9 cellular contexts compared by ENCODE assay signal in the genomic region with DNA sequence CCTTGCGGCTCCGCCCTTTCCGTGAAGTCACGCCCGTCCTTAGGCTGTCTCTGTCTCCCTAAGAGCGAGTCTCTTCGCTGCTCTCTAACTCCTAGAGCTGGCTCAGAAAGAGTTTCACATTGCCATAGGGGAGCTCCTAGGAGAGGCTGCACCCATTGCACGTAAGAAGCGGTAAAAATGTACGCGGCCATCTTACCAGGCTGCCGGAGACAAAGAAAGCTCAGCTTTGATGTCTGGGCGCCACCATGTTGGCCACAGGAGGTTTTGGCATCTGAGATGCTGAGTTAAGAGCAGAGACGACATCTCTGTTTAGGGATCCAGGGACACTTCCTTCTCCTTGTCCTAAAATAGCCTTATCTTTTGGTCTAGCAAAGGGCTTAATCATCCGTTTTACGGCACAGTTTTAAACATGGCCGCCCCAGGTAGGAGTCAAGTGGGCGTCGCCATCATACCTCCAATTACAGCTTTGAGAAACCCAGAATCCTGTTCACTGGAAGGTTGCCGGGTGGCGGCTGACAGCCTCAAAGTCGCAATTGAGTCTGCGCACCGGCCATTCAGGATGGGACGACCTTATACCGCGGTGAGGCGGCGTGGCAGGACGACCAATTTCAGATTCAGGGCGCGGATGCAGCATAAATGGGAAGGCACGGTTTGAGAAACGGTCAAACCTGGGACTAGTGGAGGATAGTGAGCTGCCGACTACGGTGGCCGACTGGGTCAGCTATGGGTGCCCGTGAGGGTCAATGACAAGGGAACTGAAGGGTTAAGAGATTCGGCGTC. TPM values are rescaled to one million over a fixed set of nuclear protein-coding genes. Genes with fewer than 3 reads are reported as not detected.
DNase-seq lines count a peak whose midpoint lies in the region; ATAC-seq and TF ChIP-seq lines count a peak whose summit lies in the region.
"Had no signal": no experiment of that assay in that cellular context is flagged by ENCODE, and none has a peak within 500 bp of the region (broad histone marks: within the 10 kb centered on the region; RNA-seq: fewer than 3 reads in every experiment).

A gene (plus strand): TSS at position 553 of the 780 bp plus-strand sequence. CDS start 16,501 bp downstream, outside the sequence.

- DNase-seq in ELF-1 (ENCODE audit: low read depth, low spot score) (peak; percentile 91), RWPE1 (ENCODE audit: low spot score) (peak; percentile 64), cardiac septum (ENCODE audit: low spot score) (peak; percentile 90), osteocyte (ENCODE audit: extremely low spot score, unreplicated experiment) (peak; percentile 89), suprapubic skin (ENCODE audit: low spot score in 2 of 2) (peak; percentile 77 to 83), foreskin melanocyte (no peak)
- peak; percentile 82 for DNase-seq in activated naive CD4-positive, alpha-beta T cell treated with anti-CD3 and anti-CD28 coated beads, Interleukin-2, amount 10 ng/mL, durations not matched to agents 7 days and 5 days

- no peak for TF ChIP-seq POLR2A in suprapubic skin (IDR thresholded peaks at IDR 0.05)

- no peaks in the 10 kb centered on the region for H3K4me1 Mint-ChIP-seq in activated naive CD4-positive, alpha-beta T cell treated with anti-CD3 and anti-CD28 coated beads, Interleukin-2, amount 10 ng/mL, durations not matched to agents 7 days and 5 days
- H3K4me1 Mint-ChIP-seq in osteocyte (ENCODE audit: unreplicated experiment) = no peaks in the 10 kb centered on the region

- intact Hi-C loops in cardiac septum (cut with DNase I) = loop anchor here (1.0 kb wide), 2 partner anchors 39 to 135 kb away; a partner anchor contains a TSS

- no peak for TF ChIP-seq EP300 in suprapubic skin (IDR thresholded peaks at IDR 0.05)

- H3K27ac Mint-ChIP-seq in activated naive CD4-positive, alpha-beta T cell treated with anti-CD3 and anti-CD28 coated beads, Interleukin-2, amount 10 ng/mL, durations not matched to agents 7 days and 5 days = no peak within 1 kb of the TSS
- H3K27ac Mint-ChIP-seq in osteocyte (ENCODE audit: unreplicated experiment) = no peak within 1 kb of the TSS
- H3K27ac Mint-ChIP-seq: activated naive CD8-positive, alpha-beta T cell had no signal

- peaks cover 21% of the 10 kb centered on the region for H3K36me3 ChIP-seq in suprapubic skin

- no peaks in the 10 kb centered on the region for H3K27me3 ChIP-seq in suprapubic skin

- peaks cover 10% of the 10 kb centered on the region for H3K4me1 ChIP-seq in suprapubic skin

- POLR2A ChIA-PET in RWPE1 (lab: Yijun Ruan, JAX; ENCODE audit: low non-redundant PET) = no interaction called here

- peaks cover 26% of the 10 kb centered on the region for H3K9me3 Mint-ChIP-seq in activated naive CD4-positive, alpha-beta T cell treated with anti-CD3 and anti-CD28 coated beads, Interleukin-2, amount 10 ng/mL, durations not matched to agents 7 days and 5 days
- peaks cover 20% of the 10 kb centered on the region for H3K9me3 Mint-ChIP-seq in osteocyte (ENCODE audit: unreplicated experiment)

- H3K4me3 Mint-ChIP-seq in activated naive CD4-positive, alpha-beta T cell treated with anti-CD3 and anti-CD28 coated beads, Interleukin-2, amount 10 ng/mL, durations not matched to agents 7 days and 5 days = no peak within 1 kb of the TSS
- H3K4me3 Mint-ChIP-seq in osteocyte (ENCODE audit: unreplicated experiment) = no peak within 1 kb of the TSS
- H3K4me3 Mint-ChIP-seq: activated naive CD8-positive, alpha-beta T cell had no signal

- H3K9me3 ChIP-seq in suprapubic skin = peaks cover 4% of the 10 kb centered on the region

- H3K36me3 Mint-ChIP-seq in activated naive CD4-positive, alpha-beta T cell treated with anti-CD3 and anti-CD28 coated beads, Interleukin-2, amount 10 ng/mL, durations not matched to agents 7 days and 5 days = peaks cover 23% of the 10 kb centered on the region
- peaks cover 22% of the 10 kb centered on the region for H3K36me3 Mint-ChIP-seq in osteocyte (ENCODE audit: unreplicated experiment)

- ATAC-seq in HG03354 (IDR thresholded peaks at IDR 0.05; ENCODE audit: poor library complexity, severe bottlenecking, unreplicated experiment) = peak; percentile 81

- under 1% methylated on average over 30 of the region's 40 CpGs for WGBS in suprapubic skin

- H3K27ac ChIP-seq in RWPE1 (peak within 1 kb of the TSS; percentile 81), suprapubic skin (peak within 1 kb of the TSS; percentile 97)

- CTCF ChIA-PET in RWPE1 (lab: Yijun Ruan, JAX) = interaction anchor here (0.6 kb wide), 1 partner anchor 878 kb away, joined by 5 read pairs; no protein-coding TSS in a partner anchor
- CTCF ChIA-PET in activated naive CD4-positive, alpha-beta T cell treated with anti-CD3 and anti-CD28 coated beads, Interleukin-2, amount 10 ng/mL, durations not matched to agents 7 days and 5 days (lab: Charles Lee) = no interaction called here

- no peaks in the 10 kb centered on the region for H3K27me3 Mint-ChIP-seq in activated naive CD4-positive, alpha-beta T cell treated with anti-CD3 and anti-CD28 coated beads, Interleukin-2, amount 10 ng/mL, durations not matched to agents 7 days and 5 days
- H3K27me3 Mint-ChIP-seq in osteocyte (ENCODE audit: unreplicated experiment) = no peaks in the 10 kb centered on the region
- H3K27me3 Mint-ChIP-seq: activated naive CD8-positive, alpha-beta T cell had no signal

- TF ChIP-seq CTCF in RWPE1 (conservative IDR thresholded peaks at IDR 0.05; ENCODE audit: low read depth) (no peak), osteocyte (IDR thresholded peaks at IDR 0.05) (no peak), suprapubic skin (IDR thresholded peaks at IDR 0.05) (no peak)

- peak within 1 kb of the TSS; percentile 64 for H3K4me3 ChIP-seq in suprapubic skin

RNA-seq across cellular contexts. Expression of the gene that starts here (rescaled TPM):
- 8.3 TPM for total RNA-seq in cardiac septum
- total RNA-seq in osteocyte = 10.8 TPM in 2 replicates
- 1 to 10 TPM; 1.8 to 9.2 (median 6.0) TPM for total RNA-seq in suprapubic skin
